19 cellular contexts compared by ENCODE assay signal in genomic region chr12:27653661-27654060, GRCh38. TPM values are rescaled to one million over a fixed set of nuclear protein-coding genes. Genes with fewer than 3 reads are reported as not detected.
DNase-seq lines count a peak whose midpoint lies in the region; ATAC-seq and TF ChIP-seq lines count a peak whose summit lies in the region.
"Had no signal": no experiment of that assay in that cellular context is flagged by ENCODE, and none has a peak within 500 bp of the region (broad histone marks: within the 10 kb centered on the region; RNA-seq: fewer than 3 reads in every experiment).

No MANE protein-coding gene starts in this region.

- no peak for TF ChIP-seq CTCF in GM10248 (IDR thresholded peaks at IDR 0.05; ENCODE audit: control extremely low read depth, extremely low read depth, low read depth, missing control alignments)
- no peak for TF ChIP-seq CTCF in chondrocyte (IDR thresholded peaks at IDR 0.05)

- peaks cover 15% of the 10 kb centered on the region for H3K4me1 Mint-ChIP-seq in T-helper 1 cell treated with Interleukin-12 subunit alpha and Interleukin-12 subunit beta and Interleukin-4 antibody, amounts not matched to agents 30 μg/mL and 1 μg/mL, for 36 hours (ENCODE audit: low read depth)
- peaks cover 2% of the 10 kb centered on the region for H3K4me1 Mint-ChIP-seq in chondrocyte (ENCODE audit: low read depth)

- peak; percentile 67 for ATAC-seq in GM18502 (IDR thresholded peaks at IDR 0.05; ENCODE audit: poor library complexity, unreplicated experiment)
- ATAC-seq in HG02678 (IDR thresholded peaks at IDR 0.05; ENCODE audit: unreplicated experiment), result peak; percentile 57
- no peak for ATAC-seq in HG02623 (IDR thresholded peaks at IDR 0.05; ENCODE audit: unreplicated experiment)
- no peak for ATAC-seq in HG02981 (IDR thresholded peaks at IDR 0.05; ENCODE audit: unreplicated experiment)
- ATAC-seq: HepG2 had no signal

- H3K9me3 Mint-ChIP-seq in T-helper 1 cell treated with Interleukin-12 subunit alpha and Interleukin-12 subunit beta and Interleukin-4 antibody, amounts not matched to agents 30 μg/mL and 1 μg/mL, for 36 hours, result no peaks in the 10 kb centered on the region
- no peaks in the 10 kb centered on the region for H3K9me3 Mint-ChIP-seq in chondrocyte (ENCODE audit: low read depth)
- H3K9me3 Mint-ChIP-seq: CD14-positive monocyte, HFFc6 had no signal

- H3K4me3 Mint-ChIP-seq in T-helper 1 cell treated with Interleukin-12 subunit alpha and Interleukin-12 subunit beta and Interleukin-4 antibody, amounts not matched to agents 30 μg/mL and 1 μg/mL, for 36 hours, result peak overlapping the region; percentile 41
- H3K4me3 Mint-ChIP-seq in chondrocyte (ENCODE audit: unreplicated experiment), result no peak overlapping the region
- H3K4me3 Mint-ChIP-seq: CD14-positive monocyte, HFFc6 had no signal

- H3K27ac Mint-ChIP-seq in T-helper 1 cell treated with Interleukin-12 subunit alpha and Interleukin-12 subunit beta and Interleukin-4 antibody, amounts not matched to agents 30 μg/mL and 1 μg/mL, for 36 hours, result peak overlapping the region; percentile 71
- H3K27ac Mint-ChIP-seq in chondrocyte (ENCODE audit: unreplicated experiment), result no peak overlapping the region

- CTCF ChIA-PET in GM10248 (lab: Yijun Ruan, JAX), result interaction anchor here (1.0 to 2.0 kb wide), 6 partner anchors 8 to 269 kb away, joined by 3 to 11 read pairs (median 6); no protein-coding TSS in a partner anchor

- DNase-seq in GM10248 (ENCODE audit: extremely low spot score) (peak; percentile 10), NOMO-1 treated with DMSO at 0.1 percent for 48 hours (lab: John Stamatoyannopoulos, UW; ENCODE audit: unreplicated experiment) (no peak), chondrocyte (ENCODE audit: low spot score) (no peak)
- DNase-seq: DMS53; HFFc6; Kasumi-1; NCI-H146; NCI-H226; NCI-H526; NK-92 treated with Interleukin-12 subunit alpha and Interleukin-12 subunit beta, amount 100 ng/mL, for 24 hours; Right ventricle myocardium superior; SK-N-SH had no signal

- peaks cover 8% of the 10 kb centered on the region for H3K36me3 Mint-ChIP-seq in T-helper 1 cell treated with Interleukin-12 subunit alpha and Interleukin-12 subunit beta and Interleukin-4 antibody, amounts not matched to agents 30 μg/mL and 1 μg/mL, for 36 hours (ENCODE audit: low read depth)
- H3K36me3 Mint-ChIP-seq in chondrocyte (ENCODE audit: low read depth), result peaks cover 11% of the 10 kb centered on the region
- H3K36me3 Mint-ChIP-seq: CD14-positive monocyte had no signal

- POLR2A ChIA-PET in GM10248 (lab: Yijun Ruan, JAX), result no interaction called here

- H3K27me3 Mint-ChIP-seq in T-helper 1 cell treated with Interleukin-12 subunit alpha and Interleukin-12 subunit beta and Interleukin-4 antibody, amounts not matched to agents 30 μg/mL and 1 μg/mL, for 36 hours (ENCODE audit: low read depth), result no peaks in the 10 kb centered on the region
- H3K27me3 Mint-ChIP-seq in chondrocyte (ENCODE audit: low read depth), result no peaks in the 10 kb centered on the region

RNA-seq across cellular contexts. Expression of gene REP15, which starts 42.6 kb away (rescaled TPM):
- total RNA-seq in chondrocyte, result 0.54 to 1.3 TPM (median 1.3 TPM) in 3 replicates

RNA-seq across cellular contexts. Expression of gene MRPS35, which starts 57.0 kb away (rescaled TPM):
- 29.2 to 33.1 TPM (median 33.1 TPM) in 3 replicates for total RNA-seq in chondrocyte

Comparison
In these comparisons a context has a peak if more than half of its experiments do, and no peak if none do; other contexts are left out.
1. ATAC-seq: peak in GM18502 (single experiment) and HG02678 (single experiment); none in HG02623 (single experiment) and HG02981 (single experiment).